ENCODE assay signal across 11 cellular contexts in genomic region chr18:58447342-58448190, GRCh38.
DNase-seq lines count a peak whose midpoint lies in the region; ATAC-seq and TF ChIP-seq lines count a peak whose summit lies in the region.
"Had no signal": no experiment of that assay in that cellular context is flagged by ENCODE, and none has a peak within 500 bp of the region (broad histone marks: within the 10 kb centered on the region; RNA-seq: fewer than 3 reads in every experiment).

No MANE protein-coding gene starts in this region.

- H3K23ac ChIP-seq in IMR-90 (ENCODE audit: low read depth, low read length), result no peak overlapping the region

- H2AK5ac ChIP-seq in IMR-90 (ENCODE audit: low read depth, low read length), result no peak overlapping the region

- H3K9me3 Mint-ChIP-seq in mesothelial cell of epicardium, result no peaks in the 10 kb centered on the region
- no peaks in the 10 kb centered on the region for H3K9me3 Mint-ChIP-seq in type B pancreatic cell

- no peak overlapping the region for H2AK9ac ChIP-seq in IMR-90 (replicated peaks; ENCODE audit: low read depth, low read length, poor library complexity)

- H3K36me3 ChIP-seq in IMR-90 (ENCODE audit: control insufficient read depth, insufficient read depth, low read length), result no peaks in the 10 kb centered on the region
- H3K36me3 ChIP-seq: brain microvascular endothelial cell had no signal

- no peaks in the 10 kb centered on the region for H3K9me3 ChIP-seq in IMR-90 (ENCODE audit: control insufficient read depth, insufficient read depth, low read length)

- H3K9ac ChIP-seq in IMR-90 (ENCODE audit: low read depth, low read length), result no peak overlapping the region

- H4K8ac ChIP-seq in IMR-90 (ENCODE audit: low read depth in 2 of 2, low read length in 2 of 2), result no peak overlapping the region

- 61% methylated on average over 5 of the region's 11 CpGs; no CpG with 5 or more reads in 1 of the 2 experiments for WGBS in IMR-90 (ENCODE audit: extremely low coverage in 2 of 2, insufficient read length in 1 of 2), 2 experiments

- intact Hi-C loops in IMR-90 (cut with micrococcal nuclease), result no loop called here

- H3K4me3 Mint-ChIP-seq in mesothelial cell of epicardium (no peak overlapping the region), type B pancreatic cell (peak overlapping the region; percentile 23)

- H3K27ac ChIP-seq in IMR-90 (ENCODE audit: insufficient read depth, low read length), result no peak overlapping the region
- H3K27ac ChIP-seq in cingulate gyrus (ENCODE audit: low read depth, low read length), result peak overlapping the region; percentile 57
- H3K27ac ChIP-seq: brain microvascular endothelial cell had no signal

- DNase-seq in IMR-90 (peak; percentile 36), mesothelial cell of epicardium (ENCODE audit: low spot score in 2 of 2, unreplicated experiment in 2 of 2) (no peak), type B pancreatic cell (ENCODE audit: extremely low spot score, unreplicated experiment) (no peak)
- no peak for DNase-seq in stimulated activated CD4-positive, alpha-beta T cell treated with anti-CD3 and anti-CD28 coated beads, Interleukin-4, amount 100 ng/mL, for 1 hour
- DNase-seq in activated CD8-positive, alpha-beta memory T cell treated with anti-CD3 and anti-CD28 coated beads for 24 hours, result no peak
- DNase-seq: activated CD4-positive, alpha-beta T cell treated with anti-CD3 and anti-CD28 coated beads, Interleukin-2, amount 50 U/mL, for 1 hour; brain microvascular endothelial cell; NCI-H748 treated with DMSO at 0.1 percent for 48 hours; stimulated activated naive CD8-positive, alpha-beta T cell treated with anti-CD3 and anti-CD28 coated beads, Interleukin-15, Interleukin-2, amounts not matched to agents 100 U/mL and 50 U/mL, for 24 hours had no signal

- peak; percentile 64; the same call in 1 of the 2 replicates for ATAC-seq in IMR-90 (ENCODE audit: low read depth)
- no peak for ATAC-seq in HG02840 (IDR thresholded peaks at IDR 0.05; ENCODE audit: low FRiP score, unreplicated experiment)
- ATAC-seq: stimulated activated naive CD8-positive, alpha-beta T cell treated with anti-CD3 and anti-CD28 coated beads, Interleukin-15, Interleukin-2, amounts not matched to agents 100 U/mL and 50 U/mL, for 24 hours had no signal

- no peaks in the 10 kb centered on the region; the same call in 1 of the 2 replicates for H3K9me1 ChIP-seq in IMR-90 (ENCODE audit: insufficient read depth, low read length)

- H3K4me1 Mint-ChIP-seq in mesothelial cell of epicardium (peaks cover 26% of the 10 kb centered on the region), type B pancreatic cell (ENCODE audit: unreplicated experiment) (peaks cover 40% of the 10 kb centered on the region)

- H4K20me1 ChIP-seq in IMR-90 (ENCODE audit: insufficient read depth, low read length), result no peaks in the 10 kb centered on the region

- H3K14ac ChIP-seq in IMR-90 (replicated peaks; ENCODE audit: low read depth, low read length), result no peak overlapping the region

- no peak overlapping the region for H2AFZ ChIP-seq in IMR-90 (replicated peaks; ENCODE audit: low read length, poor library complexity)

- no peak for TF ChIP-seq POLR2A in IMR-90 (IDR thresholded peaks at IDR 0.05; ENCODE audit: low read depth, low read length)

- no peaks in the 10 kb centered on the region for H3K4me1 ChIP-seq in IMR-90 (ENCODE audit: control insufficient read depth, insufficient read depth, low read length)

- no peak overlapping the region for H4K5ac ChIP-seq in IMR-90 (ENCODE audit: low read depth, low read length)

- no peak overlapping the region for H4K91ac ChIP-seq in IMR-90 (ENCODE audit: insufficient read depth, low read depth, low read length)

- H3K27ac Mint-ChIP-seq in mesothelial cell of epicardium (peak overlapping the region; percentile 74), type B pancreatic cell (no peak overlapping the region)

- POLR2A ChIA-PET in IMR-90 (lab: Charles Lee; ENCODE audit: unreplicated experiment), result no interaction called here

- H2BK20ac ChIP-seq in IMR-90 (ENCODE audit: low read depth, low read length), result no peak overlapping the region

- H3K27me3 ChIP-seq in IMR-90 (ENCODE audit: control insufficient read depth, insufficient read depth, low read length), result peaks cover 9% of the 10 kb centered on the region
- H3K27me3 ChIP-seq: brain microvascular endothelial cell had no signal

- H3K36me3 Mint-ChIP-seq in mesothelial cell of epicardium (no peaks in the 10 kb centered on the region), type B pancreatic cell (no peaks in the 10 kb centered on the region)

- dilution Hi-C loops in IMR-90 (cut with HindIII; ENCODE audit: low sequenced_read_pairs, unreplicated experiment), result no loop called here

- CTCF ChIA-PET in IMR-90 (lab: Yijun Ruan, JAX), result no interaction called here

- H3K56ac ChIP-seq in IMR-90 (ENCODE audit: extremely low read depth, insufficient read depth, low read length), result no peak overlapping the region

- in situ Hi-C loops in IMR-90 (cut with MboI; ENCODE audit: low sequenced_read_pairs), result no loop called here

- no peak overlapping the region for H3K18ac ChIP-seq in IMR-90 (ENCODE audit: low read depth, low read length)

- peak overlapping the region; percentile 23; the same call in 1 of the 2 replicates for H3K4me2 ChIP-seq in IMR-90 (ENCODE audit: low read depth, low read length)

- H3K4me3 ChIP-seq in IMR-90 (ENCODE audit: insufficient read depth, low read depth, low read length), result no peak overlapping the region

- TF ChIP-seq CTCF in IMR-90 (conservative IDR thresholded peaks at IDR 0.05; ENCODE audit: low read depth, low read length) (no peak), mesothelial cell of epicardium (IDR thresholded peaks at IDR 0.05; ENCODE audit: unreplicated experiment) (no peak), type B pancreatic cell (conservative IDR thresholded peaks at IDR 0.05) (no peak)

- TF ChIP-seq RAD21 in IMR-90 (IDR thresholded peaks at IDR 0.05; ENCODE audit: low read length), result no peak

- H2BK120ac ChIP-seq in IMR-90 (ENCODE audit: low read depth, low read length), result no peak overlapping the region

- no peak overlapping the region for H2BK5ac ChIP-seq in IMR-90 (ENCODE audit: low read depth, low read length, poor library complexity, severe bottlenecking)

- no TSS peak for BruUV-seq in IMR-90 (replicated peaks; lab: Mats Ljungman, UMichigan)

- H2BK15ac ChIP-seq in IMR-90 (ENCODE audit: low read depth, low read length), result no peak overlapping the region

- no peak overlapping the region for H3K4ac ChIP-seq in IMR-90 (ENCODE audit: low read depth, low read length)

- H3K27me3 Mint-ChIP-seq in mesothelial cell of epicardium (ENCODE audit: low read depth), result peaks cover 16% of the 10 kb centered on the region
- H3K27me3 Mint-ChIP-seq in type B pancreatic cell, result peaks cover 10% of the 10 kb centered on the region

- H3K79me1 ChIP-seq in IMR-90 (ENCODE audit: low read depth in 1 of 2, low read length in 2 of 2), result no peaks in the 10 kb centered on the region

TF ChIP-seq in IMR-90, 13 proteins besides CTCF, POLR2A, EP300 and RAD21:
- TF ChIP-seq CEBPB (IDR thresholded peaks at IDR 0.05; ENCODE audit: low read depth, low read length), result 0 out of 2 replicates have a peak, but pooled peaks have one; percentile 15
- TF ChIP-seq MAZ (IDR thresholded peaks at IDR 0.05; ENCODE audit: borderline replicate concordance, low read depth, low read length), result no peak
